Comparison of ENCODE assay signal across 1 cellular context in the genomic region with DNA sequence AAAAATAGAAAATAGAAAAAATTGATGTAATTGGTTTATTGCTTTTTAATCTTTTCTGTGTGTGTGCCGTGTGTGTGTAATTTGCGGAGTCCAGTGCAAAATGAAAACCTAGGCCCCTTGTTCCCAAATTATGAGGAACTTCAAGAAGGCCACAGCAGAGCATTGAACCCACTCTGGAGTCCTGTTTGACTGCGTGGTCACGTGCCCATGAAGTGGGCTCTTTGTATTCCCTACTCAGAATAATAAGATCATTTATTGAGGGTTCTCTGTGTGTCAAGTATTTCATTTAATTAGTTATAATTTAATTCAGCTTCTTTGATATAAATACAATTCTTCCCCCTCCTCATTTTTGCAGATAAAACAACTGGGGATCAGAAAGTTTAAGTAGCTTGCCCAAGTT.
TF ChIP-seq lines count a peak whose summit lies in the region.

No MANE protein-coding gene starts in this region.

TF ChIP-seq in GM12891, 5 proteins besides CTCF, POLR2A, EP300 and RAD21 (continued from another document):
- TF ChIP-seq POLR2AphosphoS5 (IDR thresholded peaks at IDR 0.05; ENCODE audit: low read depth, low read length) (no peak), TAF1 (IDR thresholded peaks at IDR 0.05; ENCODE audit: low read depth, low read length) (no peak)
